Comparison of ENCODE assay signal across 9 cellular contexts in genomic region chr18:74290831-74291770, GRCh38. TPM values are rescaled to one million over a fixed set of nuclear protein-coding genes. Genes with fewer than 3 reads are reported as not detected.
DNase-seq lines count a peak whose midpoint lies in the region; ATAC-seq and TF ChIP-seq lines count a peak whose summit lies in the region.
"Had no signal": no experiment of that assay in that cellular context is flagged by ENCODE, and none has a peak within 500 bp of the region (broad histone marks: within the 10 kb centered on the region; RNA-seq: fewer than 3 reads in every experiment).

No MANE protein-coding gene starts in this region.

- H3K9me3 Mint-ChIP-seq in activated T-cell treated with anti-CD3 and anti-CD28 coated beads, Interleukin-2, amount 50 U/mL, for 24 hours: peaks cover 3% of the 10 kb centered on the region

- intact Hi-C loops in head of caudate nucleus (cut with DNase I) (no loop called here), psoas muscle (cut with DNase I) (loop anchor here (5.0 to 10.0 kb wide), 3 partner anchors 144 to 206 kb away; partner anchors contain the start of genes CNDP2 (in 2 of the 2), FBXO15 (in 2 of the 2) and TIMM21 (in 2 of the 2))

- peaks cover 24% of the 10 kb centered on the region for H3K4me1 Mint-ChIP-seq in activated T-cell treated with anti-CD3 and anti-CD28 coated beads, Interleukin-2, amount 50 U/mL, for 24 hours (ENCODE audit: low read depth)

- H3K27me3 Mint-ChIP-seq in activated T-cell treated with anti-CD3 and anti-CD28 coated beads, Interleukin-2, amount 50 U/mL, for 24 hours: no peaks in the 10 kb centered on the region

- H3K27ac ChIP-seq in HUES6 (ENCODE audit: low read depth, low read length) (peak overlapping the region; percentile 64), psoas muscle (peak overlapping the region; percentile 53)

- peak overlapping the region; percentile 94 for H3K4me3 Mint-ChIP-seq in activated T-cell treated with anti-CD3 and anti-CD28 coated beads, Interleukin-2, amount 50 U/mL, for 24 hours

- DNase-seq in DMS53 treated with DMSO at 0.1 percent for 48 hours (lab: John Stamatoyannopoulos, UW; ENCODE audit: unreplicated experiment) (peak; percentile 86), head of caudate nucleus (peak in 31 of 42 donors; percentile 15 to 62 (median 36)), psoas muscle (no peak), A172 (ENCODE audit: low spot score) (no peak), DMS 273 treated with DMSO at 0.1 percent for 48 hours (lab: John Stamatoyannopoulos, UW) (no peak)
- DNase-seq in activated T-cell treated with anti-CD3 and anti-CD28 coated beads, Interleukin-2, amount 50 U/mL, for 24 hours: no peak

- peaks cover 5% of the 10 kb centered on the region; the same call in 1 of the 2 replicates for H3K36me3 ChIP-seq in HUES6 (ENCODE audit: control insufficient read depth, insufficient read depth, low read length)
- H3K36me3 ChIP-seq in psoas muscle (ENCODE audit: insufficient read depth in 1 of 2, low read depth in 1 of 2): no peaks in the 10 kb centered on the region

- peaks cover 30% of the 10 kb centered on the region for H3K4me1 ChIP-seq in HUES6 (ENCODE audit: control insufficient read depth, insufficient read depth, low read length)
- no peaks in the 10 kb centered on the region for H3K4me1 ChIP-seq in psoas muscle

- H3K27ac Mint-ChIP-seq in activated T-cell treated with anti-CD3 and anti-CD28 coated beads, Interleukin-2, amount 50 U/mL, for 24 hours: peak overlapping the region; percentile 94

- peak overlapping the region; percentile 82 for H3K9ac ChIP-seq in HUES6 (ENCODE audit: low read length)

- H3K9me3 ChIP-seq in HUES6 (ENCODE audit: control insufficient read depth, insufficient read depth, low read depth, low read length): no peaks in the 10 kb centered on the region
- no peaks in the 10 kb centered on the region for H3K9me3 ChIP-seq in psoas muscle

- 10 to 13% (median 11%) methylated on average over 72 to 83 of the region's 83 CpGs for WGBS in psoas muscle, 3 donors

- TF ChIP-seq CTCF in psoas muscle (IDR thresholded peaks at IDR 0.05): no peak

- H3K27me3 ChIP-seq in HUES6 (ENCODE audit: control insufficient read depth, insufficient read depth, low read length): no peaks in the 10 kb centered on the region
- H3K27me3 ChIP-seq in psoas muscle (ENCODE audit: insufficient read depth in 3 of 3, low read length in 2 of 3): no peaks in the 10 kb centered on the region

- ATAC-seq in psoas muscle: peak in 1 of 4 donors; percentile 11
- ATAC-seq in HG03469 (IDR thresholded peaks at IDR 0.05; ENCODE audit: unreplicated experiment): no peak

- peak overlapping the region; percentile 85 for H3K4me3 ChIP-seq in HUES6 (ENCODE audit: low read depth, low read length)
- peak overlapping the region; percentile 95 for H3K4me3 ChIP-seq in psoas muscle

- peaks cover 4% of the 10 kb centered on the region for H3K36me3 Mint-ChIP-seq in activated T-cell treated with anti-CD3 and anti-CD28 coated beads, Interleukin-2, amount 50 U/mL, for 24 hours (ENCODE audit: low read depth)

RNA-seq across cellular contexts. Expression of gene CYB5A, which starts 0.7 kb away (rescaled TPM):
- total RNA-seq in psoas muscle: 10 to 100 TPM; 13.4 to 27.1 (median 22.1) TPM
- 10 to 100 TPM; 27.0 to 35.6 (median 27.2) TPM for polyA plus RNA-seq in psoas muscle
- 0.60 and 5.7 TPM in 2 replicates for total RNA-seq in A172 (2014; rRNA removed; shearing (Covaris generic))

RNA-seq across cellular contexts. Expression of gene C18orf63, which starts 24.5 kb away (rescaled TPM):
- not detected for total RNA-seq in psoas muscle
- polyA plus RNA-seq in psoas muscle: not detected
- total RNA-seq in A172 (2014; rRNA removed; shearing (Covaris generic)): not detected in 2 replicates
- total RNA-seq: SK-MEL-5 had no signal

Comparison
In these comparisons a context has a peak if more than half of its experiments do, and no peak if none do; other contexts are left out.
1. DNase-seq: peak in DMS53 treated with DMSO at 0.1 percent for 48 hours (single experiment) and head of caudate nucleus (31 of 42); none in activated T-cell treated with anti-CD3 and anti-CD28 coated beads, Interleukin-2, amount 50 U/mL, for 24 hours (single experiment), psoas muscle (0 of 2), A172 (single experiment) and DMS 273 treated with DMSO at 0.1 percent for 48 hours (single experiment).